Comparison of ENCODE assay signal across 12 cellular contexts in genomic region chr1:37574834-37575479, GRCh38. TPM values are rescaled to one million over a fixed set of nuclear protein-coding genes. Genes with fewer than 3 reads are reported as not detected.
A peak's percentile ranks its signal among the peaks of the same experiment; 100 is the strongest.
DNase-seq lines count a peak whose midpoint lies in the region; TF ChIP-seq lines count a peak whose summit lies in the region.
"Had no signal": no experiment of that assay in that cellular context is flagged by ENCODE, and none has a peak within 500 bp of the region (broad histone marks: within the 10 kb centered on the region; RNA-seq: fewer than 3 reads in every experiment).

No MANE protein-coding gene starts in this region.

- peak overlapping the region; percentile 77 to 80 for H3K18ac ChIP-seq in mesenchymal stem cell (ENCODE audit: low read depth in 1 of 2, low read length in 2 of 2)

- intact Hi-C loops in ascending aorta (cut with DNase I) (no loop called here), head of caudate nucleus (cut with DNase I) (no loop called here)

- peak overlapping the region; percentile 74 for H4K91ac ChIP-seq in mesenchymal stem cell (ENCODE audit: low read length)

- peak overlapping the region; percentile 67 for H2BK120ac ChIP-seq in mesenchymal stem cell (ENCODE audit: low read depth, low read length)

- no peak overlapping the region for H2AFZ ChIP-seq in mesenchymal stem cell (ENCODE audit: low read depth, low read length)

- peak; percentile 86 for DNase-seq in AG10803 (ENCODE audit: low read depth)
- peak; percentile 80 for DNase-seq in LHCN-M2 (ENCODE audit: low read depth)
- DNase-seq in amniotic stem cell (lab: John Stamatoyannopoulos, UW): peak; percentile 15
- DNase-seq in mesenchymal stem cell: peak; percentile 98
- no peak for DNase-seq in SW480 (ENCODE audit: low spot score)
- no peak for DNase-seq in nucleus accumbens (lab: John Stamatoyannopoulos, UW)
- DNase-seq in ascending aorta (ENCODE audit: low spot score in 2 of 2): no peak
- no peak for DNase-seq in head of caudate nucleus
- DNase-seq: dorsolateral prefrontal cortex, substantia nigra, SW 1271 had no signal

- H3K4me2 ChIP-seq in mesenchymal stem cell (ENCODE audit: low read length, poor library complexity, severe bottlenecking): no peak overlapping the region

- no peak overlapping the region for H3K4ac ChIP-seq in mesenchymal stem cell (ENCODE audit: low read depth in 1 of 2, low read length in 2 of 2)

- peak overlapping the region; percentile 67 for H3K9ac ChIP-seq in mesenchymal stem cell (ENCODE audit: low read length)

- TF ChIP-seq CTCF in AG10803 (conservative IDR thresholded peaks at IDR 0.05; ENCODE audit: low read length) (no peak), ascending aorta (IDR thresholded peaks at IDR 0.05) (no peak)

- H3K9me3 ChIP-seq in mesenchymal stem cell (ENCODE audit: control insufficient read depth, low read length): no peaks in the 10 kb centered on the region
- H3K9me3 ChIP-seq in ascending aorta: no peaks in the 10 kb centered on the region

- H3K27ac ChIP-seq in mesenchymal stem cell (ENCODE audit: low read length, poor library complexity, severe bottlenecking) (no peak overlapping the region), ascending aorta (no peak overlapping the region)
- H3K27ac ChIP-seq: dorsolateral prefrontal cortex had no signal

- H3K79me1 ChIP-seq in mesenchymal stem cell (replicated peaks; ENCODE audit: low read length, poor library complexity, severe bottlenecking): peaks cover 30% of the 10 kb centered on the region

- H3K14ac ChIP-seq in mesenchymal stem cell (ENCODE audit: low read length in 2 of 2): no peak overlapping the region

- peak overlapping the region; percentile 35 for H4K8ac ChIP-seq in mesenchymal stem cell (ENCODE audit: low read length)

- H3K27me3 ChIP-seq in mesenchymal stem cell (ENCODE audit: control insufficient read depth in 1 of 2, insufficient read depth in 1 of 2, low read length in 2 of 2): no peaks in the 10 kb centered on the region
- H3K27me3 ChIP-seq in ascending aorta: no peaks in the 10 kb centered on the region
- H3K27me3 ChIP-seq: dorsolateral prefrontal cortex had no signal

- H3K36me3 ChIP-seq in mesenchymal stem cell (ENCODE audit: control insufficient read depth in 1 of 2, insufficient read depth in 2 of 2, low read depth in 1 of 2, low read length in 2 of 2) (peaks cover 50 to 87% of the 10 kb centered on the region in 2 experiments), ascending aorta (peaks cover 84 to 92% of the 10 kb centered on the region in 2 donors)

- no peak overlapping the region for H2AK5ac ChIP-seq in mesenchymal stem cell (ENCODE audit: low read length, severe bottlenecking)

- no peak overlapping the region for H2BK12ac ChIP-seq in mesenchymal stem cell (ENCODE audit: low read length in 2 of 2)

- H2BK15ac ChIP-seq in mesenchymal stem cell (ENCODE audit: low read depth, poor library complexity, severe bottlenecking): no peak overlapping the region

- H3K4me3 ChIP-seq in AG10803 (ENCODE audit: low read length) (no peak overlapping the region; the same call in 1 of the 2 replicates), mesenchymal stem cell (ENCODE audit: insufficient read depth in 1 of 2, low read depth in 1 of 2, low read length in 2 of 2) (peak overlapping the region in 1 of 2 experiments; percentile 1), ascending aorta (no peak overlapping the region)
- H3K4me3 ChIP-seq: dorsolateral prefrontal cortex had no signal

- WGBS in mesenchymal stem cell: 6% methylated on average over 7 of the region's 7 CpGs

- no peak overlapping the region for H3K23ac ChIP-seq in mesenchymal stem cell (ENCODE audit: low read length in 2 of 2)

- H3K4me1 ChIP-seq in mesenchymal stem cell (ENCODE audit: control insufficient read depth, insufficient read depth, low read depth, low read length): no peaks in the 10 kb centered on the region
- no peaks in the 10 kb centered on the region for H3K4me1 ChIP-seq in ascending aorta

- H2BK5ac ChIP-seq in mesenchymal stem cell (ENCODE audit: low read depth, low read length, poor library complexity, severe bottlenecking): no peak overlapping the region

RNA-seq across cellular contexts. Expression of gene DNALI1, which starts 18.2 kb away (rescaled TPM):
- total RNA-seq in LHCN-M2 (2014; rRNA removed) (13.3 and 13.9 TPM in 2 replicates), ascending aorta (2.2 TPM)
- 18.7 TPM for polyA plus RNA-seq in LHCN-M2 (2012)
- 15.1 TPM for polyA plus RNA-seq in mesenchymal stem cell (2013, experiment 1 of 2)
- 15.8 TPM for polyA plus RNA-seq in mesenchymal stem cell (2013, experiment 2 of 2)
- total RNA-seq: NCI-H460 had no signal

RNA-seq across cellular contexts. Expression of gene GNL2, which starts 20.8 kb away (rescaled TPM):
- total RNA-seq in LHCN-M2 (2014; rRNA removed): 65.1 and 73.9 TPM in 2 replicates
- polyA plus RNA-seq in LHCN-M2 (2012): 53.3 TPM
- 150 TPM for polyA plus RNA-seq in mesenchymal stem cell (2013, experiment 1 of 2)
- polyA plus RNA-seq in mesenchymal stem cell (2013, experiment 2 of 2): 150 TPM
- 17.0 TPM for total RNA-seq in ascending aorta

RNA-seq across cellular contexts. Expression of gene SNIP1, which starts 20.9 kb away (rescaled TPM):
- 10.6 and 18.6 TPM in 2 replicates for total RNA-seq in LHCN-M2 (2014; rRNA removed)
- 5.8 TPM for polyA plus RNA-seq in LHCN-M2 (2012)
- 4.4 TPM for polyA plus RNA-seq in mesenchymal stem cell (2013, experiment 1 of 2)
- polyA plus RNA-seq in mesenchymal stem cell (2013, experiment 2 of 2): 4.5 TPM
- 14.4 TPM for total RNA-seq in ascending aorta

RNA-seq across cellular contexts. Expression of gene RSPO1, which starts 59.7 kb away (rescaled TPM):
- total RNA-seq in LHCN-M2 (2014; rRNA removed) (not detected in 2 replicates), ascending aorta (not detected)
- not detected for polyA plus RNA-seq in LHCN-M2 (2012)
- 0.17 TPM for polyA plus RNA-seq in mesenchymal stem cell (2013, experiment 1 of 2)
- polyA plus RNA-seq in mesenchymal stem cell (2013, experiment 2 of 2): 0.12 TPM
- total RNA-seq: NCI-H460 had no signal

Comparison
In these comparisons a context has a peak if more than half of its experiments do, and no peak if none do; other contexts are left out.
1. DNase-seq: peak in AG10803 (single experiment), LHCN-M2 (single experiment), amniotic stem cell (single experiment) and mesenchymal stem cell (single experiment); none in SW480 (single experiment), nucleus accumbens (0 of 56), ascending aorta (0 of 2) and head of caudate nucleus (0 of 42).